ENCODE assay signal across 11 cellular contexts in genomic region chr1:65670518-65670917, GRCh38.
"Had no signal": no experiment of that assay in that cellular context is flagged by ENCODE, and none has a peak within 500 bp of the region (broad histone marks: within the 10 kb centered on the region; RNA-seq: fewer than 3 reads in every experiment).

No MANE protein-coding gene starts in this region.

- FAIRE-seq: H1, H54 had no signal

- H3K4me2 ChIP-seq: GM23338 had no signal

- ATAC-seq: GM23338, HCT116 had no signal

- H3K27ac ChIP-seq: GM23248 had no signal

- H3K9me3 ChIP-seq: HAP-1 had no signal

- H3K36me3 ChIP-seq: HAP-1 had no signal

- H3K4me1 ChIP-seq: HAP-1 had no signal

- H2AFZ ChIP-seq: GM23248, GM23338 had no signal

- H3K4me3 ChIP-seq: GM23248, GM23338, HAP-1 had no signal

- DNase-seq: GM23248, GOT3, H7, H9, HCEC 1CT, HFFc6 had no signal

- H3K9ac ChIP-seq: GM23248 had no signal
